ENCODE assay signal across 23 cellular contexts in the genomic region with DNA sequence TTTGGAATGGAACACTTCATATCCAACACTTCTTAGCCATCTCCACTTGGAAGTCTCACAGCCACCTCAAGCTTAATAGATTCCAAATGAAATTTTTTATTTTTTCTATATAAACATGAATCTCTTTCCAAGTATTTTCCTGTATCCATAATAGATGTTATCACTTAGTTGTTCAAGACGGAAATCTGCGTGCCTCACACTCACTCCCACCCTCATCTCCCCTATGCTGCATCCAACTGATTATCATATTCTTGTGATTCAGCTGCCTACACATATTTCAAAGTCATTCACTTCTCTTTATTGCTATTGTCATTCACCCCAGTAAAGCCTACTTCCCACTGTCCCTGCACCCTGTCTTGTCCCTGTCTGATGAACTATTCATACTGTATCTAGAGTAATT.
"Had no signal": no experiment of that assay in that cellular context is flagged by ENCODE, and none has a peak within 500 bp of the region (broad histone marks: within the 10 kb centered on the region; RNA-seq: fewer than 3 reads in every experiment).

No MANE protein-coding gene starts in this region.

- H3K27me3 ChIP-seq: colonic mucosa, dorsolateral prefrontal cortex, esophagus muscularis mucosa, foreskin keratinocyte, gastrocnemius medialis, gastroesophageal sphincter, heart left ventricle, heart right ventricle had no signal

- H3K4me3 ChIP-seq: colonic mucosa, coronary artery, dorsolateral prefrontal cortex, esophagus muscularis mucosa, esophagus squamous epithelium, gastrocnemius medialis, gastroesophageal sphincter, heart left ventricle, heart right ventricle had no signal

- H3K36me3 ChIP-seq: colonic mucosa, esophagus muscularis mucosa, esophagus squamous epithelium, gastrocnemius medialis, gastroesophageal sphincter, heart left ventricle, heart right ventricle had no signal

- H3K27ac ChIP-seq: colonic mucosa, coronary artery, dorsolateral prefrontal cortex, epithelial cell of prostate, esophagus muscularis mucosa, esophagus squamous epithelium, foreskin keratinocyte, gastrocnemius medialis, gastroesophageal sphincter, heart left ventricle, heart right ventricle had no signal

- H3K4me1 Mint-ChIP-seq: endodermal cell had no signal

- H3K4me3 Mint-ChIP-seq: dendritic cell treated with granulocyte-macrophage colony-stimulating factor and Interleukin-4, amounts not matched to agents 40 ng/mL and 50 ng/mL, for 4 days; effector memory CD8-positive, alpha-beta T cell; endodermal cell had no signal

- H3K9me3 Mint-ChIP-seq: dendritic cell treated with granulocyte-macrophage colony-stimulating factor and Interleukin-4, amounts not matched to agents 40 ng/mL and 50 ng/mL, for 4 days; effector memory CD8-positive, alpha-beta T cell; endodermal cell had no signal

- H3K27ac Mint-ChIP-seq: dendritic cell treated with granulocyte-macrophage colony-stimulating factor and Interleukin-4, amounts not matched to agents 40 ng/mL and 50 ng/mL, for 4 days; effector memory CD8-positive, alpha-beta T cell; endodermal cell had no signal

- H3K27me3 Mint-ChIP-seq: dendritic cell treated with granulocyte-macrophage colony-stimulating factor and Interleukin-4, amounts not matched to agents 40 ng/mL and 50 ng/mL, for 4 days had no signal

- H3K4me1 ChIP-seq: colonic mucosa, foreskin keratinocyte had no signal

- DNase-seq: colonic mucosa; cortex of kidney; dorsolateral prefrontal cortex; effector CD4-positive, alpha-beta T cell; effector CD8-positive, alpha-beta T cell; effector memory CD4-positive, alpha-beta T cell; effector memory CD8-positive, alpha-beta T cell; endodermal cell; erythroblast; esophagus squamous epithelium; foreskin fibroblast; foreskin keratinocyte; foreskin melanocyte; gastrocnemius medialis; glutamatergic neuron; head of caudate nucleus; heart left ventricle; heart right ventricle had no signal

- H3K9me3 ChIP-seq: colonic mucosa, esophagus muscularis mucosa, esophagus squamous epithelium, gastrocnemius medialis, gastroesophageal sphincter, heart left ventricle, heart right ventricle had no signal
